20 cellular contexts compared by ENCODE assay signal in genomic region chr9:89458768-89459496, GRCh38. TPM values are rescaled to one million over a fixed set of nuclear protein-coding genes. Genes with fewer than 3 reads are reported as not detected.
DNase-seq lines count a peak whose midpoint lies in the region; ATAC-seq and TF ChIP-seq lines count a peak whose summit lies in the region.
"Had no signal": no experiment of that assay in that cellular context is flagged by ENCODE, and none has a peak within 500 bp of the region (broad histone marks: within the 10 kb centered on the region; RNA-seq: fewer than 3 reads in every experiment).

No MANE protein-coding gene starts in this region.

- no peak overlapping the region for H3K4me3 ChIP-seq in IMR-90 (ENCODE audit: insufficient read depth, low read depth, low read length)
- H3K4me3 ChIP-seq: pancreas, PC-9, upper lobe of right lung had no signal

- peak overlapping the region; percentile 10 for H2BK5ac ChIP-seq in IMR-90 (ENCODE audit: low read depth, low read length, poor library complexity, severe bottlenecking)

- H3K4ac ChIP-seq in IMR-90 (ENCODE audit: low read depth, low read length) = no peak overlapping the region

- peaks cover 3% of the 10 kb centered on the region; the same call in 1 of the 2 replicates for H3K4me1 ChIP-seq in IMR-90 (ENCODE audit: control insufficient read depth, insufficient read depth, low read length)
- H3K4me1 ChIP-seq: pancreas had no signal

- H3K14ac ChIP-seq in IMR-90 (replicated peaks; ENCODE audit: low read depth, low read length) = no peak overlapping the region

- H3K18ac ChIP-seq in IMR-90 (ENCODE audit: low read depth, low read length) = no peak overlapping the region

- H3K9ac ChIP-seq in IMR-90 (ENCODE audit: low read depth, low read length) = no peak overlapping the region

- dilution Hi-C loops in IMR-90 (cut with HindIII; ENCODE audit: low sequenced_read_pairs, unreplicated experiment) = no loop called here

- no peaks in the 10 kb centered on the region for H3K27me3 Mint-ChIP-seq in activated CD4-positive, alpha-beta T cell treated with anti-CD3 and anti-CD28 coated beads, Interleukin-2, amount 10 ng/mL, durations not matched to agents 7 days and 5 days

- CTCF ChIA-PET in activated CD4-positive, alpha-beta T cell treated with anti-CD3 and anti-CD28 coated beads, Interleukin-2, amount 10 ng/mL, durations not matched to agents 7 days and 5 days (lab: Charles Lee) = interaction anchor here (1.8 to 2.5 kb wide), 3 partner anchors 12 to 90 kb away, joined by 8 to 10 read pairs (median 8); no protein-coding TSS in a partner anchor
- CTCF ChIA-PET in IMR-90 (lab: Yijun Ruan, JAX) = no interaction called here

- H3K4me1 Mint-ChIP-seq in activated CD4-positive, alpha-beta T cell treated with anti-CD3 and anti-CD28 coated beads, Interleukin-2, amount 10 ng/mL, durations not matched to agents 7 days and 5 days = peaks cover 96% of the 10 kb centered on the region

- no peak overlapping the region for H4K8ac ChIP-seq in IMR-90 (ENCODE audit: low read depth in 2 of 2, low read length in 2 of 2)

- H3K9me3 ChIP-seq in IMR-90 (ENCODE audit: control insufficient read depth, insufficient read depth, low read length) = no peaks in the 10 kb centered on the region
- H3K9me3 ChIP-seq: pancreas, upper lobe of right lung had no signal

- 0 out of 4 replicates have a peak, but pooled peaks cover 0 to under 1% of the 10 kb centered on the region in 2 experiments for H3K79me1 ChIP-seq in IMR-90 (ENCODE audit: low read depth in 1 of 2, low read length in 2 of 2)

- H3K9me1 ChIP-seq in IMR-90 (ENCODE audit: insufficient read depth, low read length) = 0 out of 2 replicates have a peak, but pooled peaks cover 3% of the 10 kb centered on the region

- H3K36me3 Mint-ChIP-seq in activated CD4-positive, alpha-beta T cell treated with anti-CD3 and anti-CD28 coated beads, Interleukin-2, amount 10 ng/mL, durations not matched to agents 7 days and 5 days (ENCODE audit: low read depth) = peaks cover 84% of the 10 kb centered on the region

- no peak for TF ChIP-seq RAD21 in IMR-90 (IDR thresholded peaks at IDR 0.05; ENCODE audit: low read length)

- peak overlapping the region; percentile 67 for H3K27ac Mint-ChIP-seq in activated CD4-positive, alpha-beta T cell treated with anti-CD3 and anti-CD28 coated beads, Interleukin-2, amount 10 ng/mL, durations not matched to agents 7 days and 5 days

- no peak overlapping the region for H3K4me3 Mint-ChIP-seq in activated CD4-positive, alpha-beta T cell treated with anti-CD3 and anti-CD28 coated beads, Interleukin-2, amount 10 ng/mL, durations not matched to agents 7 days and 5 days

- no peak for TF ChIP-seq CTCF in IMR-90 (conservative IDR thresholded peaks at IDR 0.05; ENCODE audit: low read depth, low read length)

- in situ Hi-C loops in IMR-90 (cut with MboI; ENCODE audit: low sequenced_read_pairs) = no loop called here

- H3K36me3 ChIP-seq in IMR-90 (ENCODE audit: control insufficient read depth, insufficient read depth, low read length) = peaks cover 9% of the 10 kb centered on the region
- H3K36me3 ChIP-seq: pancreas, upper lobe of right lung had no signal

- no peak overlapping the region for H2BK120ac ChIP-seq in IMR-90 (ENCODE audit: low read depth, low read length)

- H2AK9ac ChIP-seq in IMR-90 (replicated peaks; ENCODE audit: low read depth, low read length, poor library complexity) = no peak overlapping the region

- no peaks in the 10 kb centered on the region for H3K9me3 Mint-ChIP-seq in activated CD4-positive, alpha-beta T cell treated with anti-CD3 and anti-CD28 coated beads, Interleukin-2, amount 10 ng/mL, durations not matched to agents 7 days and 5 days

- POLR2A ChIA-PET in activated CD4-positive, alpha-beta T cell treated with anti-CD3 and anti-CD28 coated beads, Interleukin-2, amount 10 ng/mL, durations not matched to agents 7 days and 5 days (lab: Charles Lee) = no interaction called here
- POLR2A ChIA-PET in IMR-90 (lab: Charles Lee; ENCODE audit: unreplicated experiment) = no interaction called here

- ATAC-seq in IMR-90 (ENCODE audit: low read depth) = no peak
- no peak for ATAC-seq in GM18909 (IDR thresholded peaks at IDR 0.05; ENCODE audit: poor library complexity, unreplicated experiment)
- ATAC-seq in GM18858 (IDR thresholded peaks at IDR 0.05; ENCODE audit: unreplicated experiment) = no peak
- ATAC-seq in GM21447 (IDR thresholded peaks at IDR 0.05; ENCODE audit: unreplicated experiment) = no peak
- ATAC-seq: left cardiac atrium, pancreas, upper lobe of right lung had no signal

- H2AFZ ChIP-seq in IMR-90 (replicated peaks; ENCODE audit: low read length, poor library complexity) = no peak overlapping the region
- H2AFZ ChIP-seq: PC-9 had no signal

- intact Hi-C loops in IMR-90 (cut with micrococcal nuclease) = no loop called here
- intact Hi-C loops in posterior vena cava (cut with DNase I) = no loop called here

- DNase-seq in activated CD4-positive, alpha-beta T cell treated with anti-CD3 and anti-CD28 coated beads, Interleukin-2, amount 10 ng/mL, durations not matched to agents 7 days and 5 days = no peak
- no peak for DNase-seq in activated CD4-positive, alpha-beta T cell treated with anti-CD3 and anti-CD28 coated beads for 48 hours
- DNase-seq in IMR-90 = no peak
- DNase-seq in posterior vena cava (ENCODE audit: low spot score) = peak; percentile 57
- DNase-seq: activated naive CD4-positive, alpha-beta T cell treated with Interleukin-2 at 50 U/mL for 16 hours; hippocampal formation; KG1; left cardiac atrium; NCI-H1092; NCI-H2171; NCI-H774; PC-9; stimulated activated CD4-positive, alpha-beta T cell treated with anti-CD3 and anti-CD28 coated beads, Interleukin-4, amount 100 ng/mL, for 4 hours; upper lobe of right lung had no signal

- no TSS peak for BruUV-seq in IMR-90 (replicated peaks; lab: Mats Ljungman, UMichigan)

- no peak overlapping the region for H3K4me2 ChIP-seq in IMR-90 (ENCODE audit: low read depth, low read length)
- H3K4me2 ChIP-seq: PC-9 had no signal

- H3K27me3 ChIP-seq in IMR-90 (ENCODE audit: control insufficient read depth, insufficient read depth, low read length) = no peaks in the 10 kb centered on the region
- H3K27me3 ChIP-seq: pancreas, upper lobe of right lung had no signal

- H3K27ac ChIP-seq in IMR-90 (ENCODE audit: insufficient read depth, low read length) = no peak overlapping the region
- peak overlapping the region; percentile 7 for H3K27ac ChIP-seq in cingulate gyrus (ENCODE audit: low read depth, low read length)
- H3K27ac ChIP-seq: C4-2B, pancreas, PC-9, upper lobe of right lung had no signal

- no peak overlapping the region for H2BK15ac ChIP-seq in IMR-90 (ENCODE audit: low read depth, low read length)

- H2AK5ac ChIP-seq in IMR-90 (ENCODE audit: low read depth, low read length) = no peak overlapping the region

- H4K91ac ChIP-seq in IMR-90 (ENCODE audit: insufficient read depth, low read depth, low read length) = no peak overlapping the region

- H4K20me1 ChIP-seq in IMR-90 (ENCODE audit: insufficient read depth, low read length) = no peaks in the 10 kb centered on the region

- 83% methylated on average over 1 of the region's 8 CpGs; no CpG with 5 or more reads in 1 of the 2 experiments for WGBS in IMR-90 (ENCODE audit: extremely low coverage in 2 of 2, insufficient read length in 1 of 2), 2 experiments

- H4K5ac ChIP-seq in IMR-90 (ENCODE audit: low read depth, low read length) = no peak overlapping the region

- TF ChIP-seq POLR2A in IMR-90 (IDR thresholded peaks at IDR 0.05; ENCODE audit: low read depth, low read length) = no peak

- no peak overlapping the region for H3K56ac ChIP-seq in IMR-90 (ENCODE audit: extremely low read depth, insufficient read depth, low read length)

- H3K23ac ChIP-seq in IMR-90 (ENCODE audit: low read depth, low read length) = no peak overlapping the region

- H2BK20ac ChIP-seq in IMR-90 (ENCODE audit: low read depth, low read length) = no peak overlapping the region

TF ChIP-seq in IMR-90, 13 proteins besides CTCF, POLR2A, EP300 and RAD21:
- TF ChIP-seq SMC3 (IDR thresholded peaks at IDR 0.05; ENCODE audit: low read depth, low read length) = no peak
- no peak for TF ChIP-seq MAFK (IDR thresholded peaks at IDR 0.05; ENCODE audit: low read depth, low read length)
- no peak for TF ChIP-seq BHLHE40 (IDR thresholded peaks at IDR 0.05; ENCODE audit: low read depth, low read length)
- TF ChIP-seq RCOR1 (IDR thresholded peaks at IDR 0.05; ENCODE audit: insufficient replicate concordance, low read length) = no peak
TF ChIP-seq in IMR-90: peak in this region for 0.

RNA-seq across cellular contexts. Expression of gene SEMA4D, which starts 39.0 kb away (rescaled TPM):
- 100 to 1,000 TPM; 334 to 336 TPM for total RNA-seq in activated CD4-positive, alpha-beta T cell treated with anti-CD3 and anti-CD28 coated beads, Interleukin-2, amount 10 ng/mL, durations not matched to agents 7 days and 5 days
- total RNA-seq in IMR-90 (2012; rRNA removed) = 0.56 and 0.90 TPM in 2 replicates
- polyA plus RNA-seq in IMR-90 (2012; rRNA removed) = 1.1 and 1.5 TPM in 2 replicates
- 0.82 and 1.2 TPM in 2 replicates for polyA plus RNA-seq in IMR-90 (2012; cell fraction: cytosol; rRNA removed)
- polyA plus RNA-seq in IMR-90 (2012; cell fraction: nucleus; rRNA removed; ENCODE audit: low replicate concordance) = 6.2 and 6.8 TPM in 2 replicates
- total RNA-seq in posterior vena cava = 10 to 100 TPM; 10.0 to 14.1 TPM

Comparison
In these comparisons a context has a peak if more than half of its experiments do, and no peak if none do; other contexts are left out.
1. RNA of gene SEMA4D, which starts 39.0 kb away (total RNA-seq): 334 to 336 TPM in activated CD4-positive, alpha-beta T cell treated with anti-CD3 and anti-CD28 coated beads, Interleukin-2, amount 10 ng/mL, durations not matched to agents 7 days and 5 days; 10.0 to 14.1 TPM in posterior vena cava and 0.56 to 0.90 TPM in IMR-90; every median in the first group is over 10 times any median in the second.